ENCODE assay signal across 20 cellular contexts in the genomic region with DNA sequence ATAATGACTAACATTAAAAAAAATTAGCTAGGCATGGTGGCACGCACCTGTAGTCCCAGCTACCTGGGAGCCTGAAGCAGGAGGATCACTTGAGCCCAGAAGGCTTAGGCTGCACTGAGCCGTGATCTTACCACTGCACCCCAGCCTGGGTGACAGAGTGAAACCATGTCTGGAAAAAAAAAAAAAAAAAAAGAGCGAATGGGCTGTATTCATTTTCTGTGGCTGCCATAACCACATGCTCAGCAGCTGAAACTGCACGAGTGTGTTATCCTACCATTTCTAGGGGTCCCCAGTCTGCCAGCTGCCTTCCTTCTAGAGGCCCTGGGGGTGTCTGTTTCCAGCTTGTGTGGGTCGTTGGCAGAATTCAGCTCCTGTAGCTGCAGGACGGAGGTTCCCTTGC.
A peak's percentile ranks its signal among the peaks of the same experiment; 100 is the strongest.
DNase-seq lines count a peak whose midpoint lies in the region; ATAC-seq, FAIRE-seq and TF ChIP-seq lines count a peak whose summit lies in the region.
"Had no signal": no experiment of that assay in that cellular context is flagged by ENCODE, and none has a peak within 500 bp of the region (broad histone marks: within the 10 kb centered on the region; RNA-seq: fewer than 3 reads in every experiment).

No MANE protein-coding gene starts in this region.

- H3K9me3 ChIP-seq in GM12878 (replicated peaks; ENCODE audit: control insufficient read depth, insufficient read depth, low read length) (no peaks in the 10 kb centered on the region), spleen (peaks cover 0 to 12% (median 6%) of the 10 kb centered on the region in 8 donors), upper lobe of right lung (no peaks in the 10 kb centered on the region)
- H3K9me3 ChIP-seq: Caco-2 had no signal

- H2AFZ ChIP-seq in KMS-11 (ENCODE audit: low read depth) (no peak overlapping the region), GM12878 (ENCODE audit: control insufficient read depth, low read depth, low read length) (no peak overlapping the region)

- no peaks in the 10 kb centered on the region for H3K36me3 ChIP-seq in KMS-11 (ENCODE audit: insufficient read depth)
- H3K36me3 ChIP-seq in GM12878 (ENCODE audit: control insufficient read depth in 2 of 2, insufficient read depth in 2 of 2, low read length in 1 of 2), result no peaks in the 10 kb centered on the region
- H3K36me3 ChIP-seq in spleen, result no peaks in the 10 kb centered on the region
- no peaks in the 10 kb centered on the region for H3K36me3 ChIP-seq in upper lobe of right lung

- TF ChIP-seq POLR2A in GM12878 (IDR thresholded peaks at IDR 0.05; ENCODE audit: low read depth, low read length), result no peak
- TF ChIP-seq POLR2A in spleen (IDR thresholded peaks at IDR 0.05), result no peak

- BruUV-seq in GM12878 (replicated peaks; lab: Mats Ljungman, UMichigan), result no TSS peak

- TF ChIP-seq CTCF in KMS-11 (conservative IDR thresholded peaks at IDR 0.05; ENCODE audit: low read depth, low read length) (no peak), GM12878 (IDR thresholded peaks at IDR 0.05 in 2 of 3, conservative IDR thresholded peaks at IDR 0.05 in 1 of 3; ENCODE audit: control insufficient read depth in 2 of 3, extremely low read depth in 1 of 3, insufficient read depth in 1 of 3, low read depth in 3 of 3, low read length in 3 of 3) (no peak), spleen (IDR thresholded peaks at IDR 0.05 in 8 of 11, conservative IDR thresholded peaks at IDR 0.05 in 3 of 11) (no peak), upper lobe of right lung (IDR thresholded peaks at IDR 0.05) (no peak)

- no peak for TF ChIP-seq EP300 in GM12878 (IDR thresholded peaks at IDR 0.05; ENCODE audit: borderline replicate concordance in 1 of 2, control insufficient read depth in 1 of 2, low read depth in 2 of 2, low read length in 2 of 2)

- CTCF ChIA-PET in GM12878 (lab: Yijun Ruan, JAX), result interaction anchor here (0.6 kb wide), 1 partner anchor 331 kb away, joined by 3 read pairs; no protein-coding TSS in a partner anchor

- SMC1A ChIA-PET in GM12878 (lab: Charles Lee; ENCODE audit: uncharacterized antibody, unreplicated experiment), result interaction anchor here (0.6 to 0.7 kb wide), 2 partner anchors 15 to 60 kb away, joined by 3 read pairs; no protein-coding TSS in a partner anchor

- RAD21 ChIA-PET in GM12878 (lab: Charles Lee; ENCODE audit: unreplicated experiment), result no interaction called here

- intact Hi-C loops in GM12878 (cut with micrococcal nuclease; ENCODE audit: unreplicated experiment), result no loop called here
- intact Hi-C loops in spleen (cut with DNase I; ENCODE audit: low total_unique reads), result no loop called here
- intact Hi-C loops in upper lobe of right lung (cut with DNase I), result no loop called here

- H3K27ac ChIP-seq in KMS-11, result no peak overlapping the region
- no peak overlapping the region for H3K27ac ChIP-seq in GM12878 (ENCODE audit: control insufficient read depth, insufficient read depth)
- H3K27ac ChIP-seq in spleen, result no peak overlapping the region
- no peak overlapping the region for H3K27ac ChIP-seq in upper lobe of right lung
- H3K27ac ChIP-seq: 22Rv1 had no signal

- ATAC-seq in GM12878 (peak; percentile 59), upper lobe of right lung (no peak), HG02884 (IDR thresholded peaks at IDR 0.05; ENCODE audit: unreplicated experiment) (no peak)
- ATAC-seq: Panc1, Right ventricle myocardium inferior had no signal

- no peaks in the 10 kb centered on the region for H3K79me2 ChIP-seq in KMS-11 (ENCODE audit: insufficient read depth, low read depth)
- no peaks in the 10 kb centered on the region for H3K79me2 ChIP-seq in GM12878 (ENCODE audit: control insufficient read depth, insufficient read depth, low read length)

- in situ Hi-C loops in GM12878 (cut with MboI), result no loop called here

- H3K27me3 ChIP-seq in KMS-11 (ENCODE audit: insufficient read depth, low read depth) (no peaks in the 10 kb centered on the region), GM12878 (replicated peaks in 1 of 2; ENCODE audit: control insufficient read depth in 2 of 2, insufficient read depth in 2 of 2, low read length in 1 of 2) (no peaks in the 10 kb centered on the region), spleen (replicated peaks in 1 of 7) (peaks cover 0 to 22% (median 0%) of the 10 kb centered on the region in 7 donors), upper lobe of right lung (no peaks in the 10 kb centered on the region)

- H3K4me3 ChIP-seq in KMS-11 (IDR thresholded peaks at IDR 0.05; ENCODE audit: insufficient read depth, low read depth, low read length) (no peak overlapping the region), GM12878 (no peak overlapping the region), spleen (no peak overlapping the region), upper lobe of right lung (no peak overlapping the region)

- H3K9ac ChIP-seq in KMS-11 (no peak overlapping the region), GM12878 (ENCODE audit: control insufficient read depth, insufficient read depth, low read length) (no peak overlapping the region)

- no peak for FAIRE-seq in GM12878 (lab: Jason Lieb, UNC)

- DNase-seq in NCI-H2171 (lab: John Stamatoyannopoulos, UW), result peak; percentile 11
- no peak for DNase-seq in NCI-H2171 treated with DMSO at 0.1 percent for 48 hours (lab: John Stamatoyannopoulos, UW)
- DNase-seq in GM12878 (ENCODE audit: low read depth, low spot score), result no peak
- DNase-seq in spleen, result peak; percentile 34
- no peak for DNase-seq in upper lobe of right lung
- DNase-seq in AG08395 (ENCODE audit: low spot score), result no peak
- DNase-seq: Caco-2; CD4-positive, alpha-beta T cell; DMS153; GDM1; NCI-H1105; NCI-H1694 treated with DMSO at 0.1 percent for 48 hours; NCI-H2227 treated with DMSO at 0.1 percent for 48 hours; NCI-H510A treated with DMSO at 0.1 percent for 48 hours; NCI-H82 had no signal

- H3K4me2 ChIP-seq in KMS-11, result peak overlapping the region; percentile 6; the same call in 1 of the 2 replicates
- H3K4me2 ChIP-seq in GM12878 (ENCODE audit: control insufficient read depth, insufficient read depth), result no peak overlapping the region

- 23% methylated on average over 6 of the region's 6 CpGs for WGBS in GM12878 (ENCODE audit: insufficient coverage, insufficient replicate concordance, low lambda C conversion rate, missing lambda C conversion rate)
- WGBS in spleen, 5 donors, result 72 to 87% (median 84%) methylated on average over 6 of the region's 6 CpGs

- H4K20me1 ChIP-seq in KMS-11 (ENCODE audit: insufficient read depth), result no peaks in the 10 kb centered on the region
- H4K20me1 ChIP-seq in GM12878 (ENCODE audit: control insufficient read depth, insufficient read depth), result no peaks in the 10 kb centered on the region

- POLR2A ChIA-PET in GM12878 (lab: Charles Lee), result no interaction called here

- H3K4me1 ChIP-seq in KMS-11 (ENCODE audit: low read depth, poor library complexity, severe bottlenecking) (peaks cover 19% of the 10 kb centered on the region), GM12878 (ENCODE audit: control insufficient read depth, insufficient read depth, low read length) (no peaks in the 10 kb centered on the region), spleen (peaks cover 0 to 17% (median 4%) of the 10 kb centered on the region in 6 donors), upper lobe of right lung (no peaks in the 10 kb centered on the region)
- H3K4me1 ChIP-seq: Caco-2 had no signal

- TF ChIP-seq RAD21 in GM12878 (IDR thresholded peaks at IDR 0.05; ENCODE audit: insufficient read depth, low read depth, low read length), result no peak

TF ChIP-seq in GM12878, 131 proteins besides CTCF, POLR2A, EP300 and RAD21:
- TF ChIP-seq BHLHE40 (IDR thresholded peaks at IDR 0.05; ENCODE audit: borderline replicate concordance in 1 of 2, low read depth in 2 of 2, low read length in 1 of 2) (0 out of 4 replicates have a peak, but pooled peaks of 1 of the 2 experiments have one; percentile 16), SPI1 (IDR thresholded peaks at IDR 0.05; ENCODE audit: borderline replicate concordance, insufficient read depth, low read depth, low read length) (no peak), ZNF384 (IDR thresholded peaks at IDR 0.05; ENCODE audit: borderline replicate concordance, low read depth, low read length) (peak; percentile 70)
TF ChIP-seq in GM12878: peak in this region for 2.

Comparison
In these comparisons a context has a peak if more than half of its experiments do, and no peak if none do; other contexts are left out.
1. DNase-seq: peak in NCI-H2171 (single experiment) and spleen (single experiment); none in NCI-H2171 treated with DMSO at 0.1 percent for 48 hours (single experiment), GM12878 (single experiment), upper lobe of right lung (single experiment) and AG08395 (single experiment).